ENCODE assay signal across 11 cellular contexts in genomic region chr17:5120436-5121185, GRCh38. TPM values are rescaled to one million over a fixed set of nuclear protein-coding genes. Genes with fewer than 3 reads are reported as not detected.
DNase-seq lines count a peak whose midpoint lies in the region; ATAC-seq, FAIRE-seq and TF ChIP-seq lines count a peak whose summit lies in the region.
"Not testable (repeated sequence)": the region's sequence is repeated elsewhere in the genome, so short reads cannot be mapped to it uniquely, and the experiment has no call there.
"Had no signal": no experiment of that assay in that cellular context is flagged by ENCODE, and none has a peak within 500 bp of the region (broad histone marks: within the 10 kb centered on the region; RNA-seq: fewer than 3 reads in every experiment).

No MANE protein-coding gene starts in this region.

- not testable (repeated sequence) for H2BK12ac ChIP-seq in H9 (ENCODE audit: insufficient read length, low read depth, low read length)

- H2BK15ac ChIP-seq in H9 (ENCODE audit: low read depth, low read length), result not testable (repeated sequence)

- H3K14ac ChIP-seq in H9 (ENCODE audit: insufficient read depth, low read length), result not testable (repeated sequence)

- not testable (repeated sequence) for H2BK5ac ChIP-seq in H9 (ENCODE audit: insufficient read length, low read length)

- not testable (repeated sequence) for H3K4me1 Mint-ChIP-seq in H9; activated T-cell treated with anti-CD3 and anti-CD28 coated beads, Interleukin-2, amount 50 U/mL, for 24 hours (ENCODE audit: low read depth); neural crest cell

- not testable (repeated sequence) for H2BK120ac ChIP-seq in H9 (ENCODE audit: low read depth, low read length, poor library complexity, severe bottlenecking)

- not testable (repeated sequence) for BruUV-seq in HepG2 (replicated peaks; lab: Mats Ljungman, UMichigan)

- not testable (repeated sequence) for H3K23me2 ChIP-seq in H9 (ENCODE audit: insufficient read length, low read depth, low read length, poor library complexity, severe bottlenecking)

- not testable (repeated sequence) for H3K4me2 ChIP-seq in H9 (ENCODE audit: insufficient read depth, insufficient read length, low read length); HepG2 (ENCODE audit: low read depth, low read length)

- not testable (repeated sequence) for H3K36me3 Mint-ChIP-seq in H9 (ENCODE audit: insufficient read depth in 1 of 3, low read depth in 3 of 3); activated T-cell treated with anti-CD3 and anti-CD28 coated beads, Interleukin-2, amount 50 U/mL, for 24 hours (ENCODE audit: low read depth); neural crest cell (ENCODE audit: low read depth)

- not testable (repeated sequence) for H3K9me3 ChIP-seq in H9 (ENCODE audit: control insufficient read depth, low read depth, low read length); HepG2 (ENCODE audit: low read length); testis

- H3K27me3 ChIP-seq in H9 (ENCODE audit: insufficient read depth, low read length); HepG2 (ENCODE audit: control insufficient read depth in 1 of 2, insufficient read depth in 2 of 2, low read length in 2 of 2); testis: not testable (repeated sequence)

- not testable (repeated sequence) for H3K27ac ChIP-seq in H9 (ENCODE audit: insufficient read length, low read depth, low read length); coronary artery; HepG2 (ENCODE audit: extremely low read length, insufficient read depth, low read length); testis

- H4K20me1 ChIP-seq in H9 (ENCODE audit: control insufficient read depth, insufficient read depth, insufficient read length); HepG2 (ENCODE audit: insufficient read depth, low read length): not testable (repeated sequence)

- not testable (repeated sequence) for H3K9ac ChIP-seq in H9 (ENCODE audit: extremely low read depth, insufficient read length, low read length); HepG2 (ENCODE audit: insufficient read depth, low read depth, low read length)

- WGBS in H9 (ENCODE audit: extremely low coverage, insufficient read length, low lambda C conversion rate), result no CpG with 5 or more reads among the region's 6 CpGs
- 56% methylated on average over 3 of the region's 6 CpGs for WGBS in HepG2 (ENCODE audit: low lambda C conversion rate)
- WGBS in testis, 2 donors, result 89 to 95% methylated on average over 4 to 6 of the region's 6 CpGs

- not testable (repeated sequence) for H3K4me3 ChIP-seq in coronary artery; HepG2 (replicated peaks in 1 of 3; ENCODE audit: insufficient read depth in 1 of 3, low read depth in 2 of 3, low read length in 3 of 3); testis

- peak; percentile 20 for DNase-seq in H9
- peak; percentile 20 for DNase-seq in activated T-cell treated with anti-CD3 and anti-CD28 coated beads, Interleukin-2, amount 50 U/mL, for 24 hours
- DNase-seq in coronary artery (ENCODE audit: low spot score), result peak; percentile 41
- DNase-seq in HepG2 (ENCODE audit: low spot score); neural crest cell (ENCODE audit: low read depth, low spot score): not testable (repeated sequence)
- peak; percentile 25 for DNase-seq in sciatic nerve (ENCODE audit: low spot score)
- peak; percentile 4 for DNase-seq in testis

- not testable (repeated sequence) for H3K79me2 ChIP-seq in H9 (ENCODE audit: insufficient read depth, low read length); HepG2 (ENCODE audit: insufficient read depth, low read length)

- not testable (repeated sequence) for H3K79me1 ChIP-seq in H9 (ENCODE audit: insufficient read depth, low read depth, low read length, poor library complexity, severe bottlenecking)

- not testable (repeated sequence) for ATAC-seq in HepG2, sciatic nerve

- POLR2A ChIA-PET in HepG2 (lab: Yijun Ruan, JAX), result not testable (repeated sequence)

- not testable (repeated sequence) for TF ChIP-seq POLR2A in HepG2 (IDR thresholded peaks at IDR 0.05; ENCODE audit: insufficient read depth in 1 of 2, low read depth in 2 of 2, low read length in 2 of 2); testis (IDR thresholded peaks at IDR 0.05)

- TF ChIP-seq CTCF in H9 (conservative IDR thresholded peaks at IDR 0.05); coronary artery (IDR thresholded peaks at IDR 0.05); HepG2 (CRISPR knock-in tag; IDR thresholded peaks at IDR 0.05); neural crest cell (conservative IDR thresholded peaks at IDR 0.05); testis (IDR thresholded peaks at IDR 0.05): not testable (repeated sequence)

- peak overlapping the region in 1 of 3 experiments; percentile 62; a peak in 2 of 7 replicates for H3K27ac Mint-ChIP-seq in H9
- H3K27ac Mint-ChIP-seq in activated T-cell treated with anti-CD3 and anti-CD28 coated beads, Interleukin-2, amount 50 U/mL, for 24 hours; neural crest cell (ENCODE audit: unreplicated experiment): not testable (repeated sequence)

- TF ChIP-seq RAD21 in HepG2 (CRISPR knock-in tag; IDR thresholded peaks at IDR 0.05), result not testable (repeated sequence)

- not testable (repeated sequence) for H2BK20ac ChIP-seq in H9 (ENCODE audit: low read depth, low read length, poor library complexity, severe bottlenecking)

- H3K4me3 Mint-ChIP-seq in H9; activated T-cell treated with anti-CD3 and anti-CD28 coated beads, Interleukin-2, amount 50 U/mL, for 24 hours: not testable (repeated sequence)
- peak overlapping the region; percentile 49 for H3K4me3 Mint-ChIP-seq in neural crest cell

- intact Hi-C loops in HepG2 (cut with micrococcal nuclease; ENCODE audit: unreplicated experiment); sciatic nerve (cut with DNase I); testis (cut with DNase I; ENCODE audit: low total_unique reads): not testable (repeated sequence)

- not testable (repeated sequence) for H3K36me3 ChIP-seq in HepG2 (replicated peaks in 1 of 2; ENCODE audit: control insufficient read depth in 1 of 2, insufficient read depth in 2 of 2, low read length in 2 of 2); testis (ENCODE audit: low read depth, missing control alignments)

- H3K9me3 Mint-ChIP-seq in H9; activated T-cell treated with anti-CD3 and anti-CD28 coated beads, Interleukin-2, amount 50 U/mL, for 24 hours; neural crest cell: not testable (repeated sequence)

- H4K8ac ChIP-seq in H9 (replicated peaks; ENCODE audit: insufficient read length, low read depth, low read length), result not testable (repeated sequence)

- H3K4me1 ChIP-seq in H9 (ENCODE audit: insufficient read depth, low read length); testis: not testable (repeated sequence)
- H3K4me1 ChIP-seq in HepG2 (ENCODE audit: insufficient read depth, low read length), result peaks cover 28% of the 10 kb centered on the region

- not testable (repeated sequence) for H4K91ac ChIP-seq in H9 (ENCODE audit: insufficient read length, low read depth, low read length)

- not testable (repeated sequence) for H3T11ph ChIP-seq in H9 (ENCODE audit: low read length)

- not testable (repeated sequence) for H3K18ac ChIP-seq in H9 (ENCODE audit: insufficient read length, low read depth, low read length)

- not testable (repeated sequence) for TF ChIP-seq EP300 in HepG2 (IDR thresholded peaks at IDR 0.05; ENCODE audit: low read depth in 2 of 2, low read length in 2 of 2); HepG2 (CRISPR knock-in tag; IDR thresholded peaks at IDR 0.05; ENCODE audit: borderline replicate concordance)

- CTCF ChIA-PET in HepG2 (lab: Yijun Ruan, JAX; ENCODE audit: low intra/inter-chr PET ratio, low total read pairs), result not testable (repeated sequence)

- not testable (repeated sequence) for H3K56ac ChIP-seq in H9 (ENCODE audit: insufficient read length, low read depth, low read length)

- not testable (repeated sequence) for H3K4ac ChIP-seq in H9 (ENCODE audit: low read depth, low read length)

- FAIRE-seq in HepG2 (lab: Jason Lieb, UNC), result not testable (repeated sequence)

- in situ Hi-C loops in HepG2 (cut with HindIII; ENCODE audit: extremely low pct_ligation_motif_present, low pct_unique_long_range_greater_than_20kb), result not testable (repeated sequence)

- H2AFZ ChIP-seq in H9 (ENCODE audit: low read length); HepG2 (ENCODE audit: low read length): not testable (repeated sequence)

- H3K27me3 Mint-ChIP-seq in H9 (ENCODE audit: low read depth), result peaks cover 55% of the 10 kb centered on the region
- peaks cover 80% of the 10 kb centered on the region for H3K27me3 Mint-ChIP-seq in activated T-cell treated with anti-CD3 and anti-CD28 coated beads, Interleukin-2, amount 50 U/mL, for 24 hours
- not testable (repeated sequence) for H3K27me3 Mint-ChIP-seq in neural crest cell (ENCODE audit: low read depth)

- not testable (repeated sequence) for H3K23ac ChIP-seq in H9 (ENCODE audit: insufficient read length, low read depth, low read length)

- H2AK5ac ChIP-seq in H9 (ENCODE audit: insufficient read length, low read length), result not testable (repeated sequence)

- H4K5ac ChIP-seq in H9 (ENCODE audit: insufficient read length, low read depth, low read length), result not testable (repeated sequence)

RNA-seq across cellular contexts. Expression of gene USP6, which starts 4.8 kb away (rescaled TPM):
- total RNA-seq in H9 (2021), result 0.17 and 0.18 TPM in 2 replicates
- total RNA-seq in HepG2 (2016; rRNA removed; fragmentation: Illumina TruSeq; extraction: Trizol), result 0.04 TPM in 2 replicates
- total RNA-seq in HepG2 (2016; cell fraction: cytosol; rRNA removed; fragmentation: Illumina TruSeq; extraction: Trizol; ENCODE audit: low read depth), result not detected in 2 replicates
- 0.04 TPM in 2 replicates for total RNA-seq in HepG2 (2016; cell fraction: insoluble cytoplasmic fraction; rRNA removed; fragmentation: Illumina TruSeq; extraction: Trizol)
- 0.03 TPM in 1 of 2 replicates, not detected in the other for total RNA-seq in HepG2 (2016; cell fraction: membrane; rRNA removed; fragmentation: Illumina TruSeq; extraction: Trizol)
- total RNA-seq in HepG2 (2016; cell fraction: nucleus; rRNA removed; fragmentation: Illumina TruSeq; extraction: Trizol), result not detected in 2 replicates
- not detected in 2 replicates for polyA plus RNA-seq in HepG2 (2011; rRNA removed)
- polyA plus RNA-seq in HepG2 (2011; cell fraction: cytosol; rRNA removed), result not detected in 2 replicates
- 0.03 TPM in 1 of 2 replicates, not detected in the other for polyA plus RNA-seq in HepG2 (2011; cell fraction: nucleus; rRNA removed)
- 0.07 and 0.09 TPM in 2 replicates for polyA plus RNA-seq in HepG2 (2012)
- 0.01 TPM in 1 of 2 replicates, not detected in the other for polyA plus RNA-seq in HepG2 (2016; cell fraction: cytosol; fragmentation: Illumina TruSeq; extraction: Trizol; ENCODE audit: low read depth)
- 0.07 and 0.09 TPM in 2 replicates for polyA plus RNA-seq in HepG2 (2016; cell fraction: insoluble cytoplasmic fraction; fragmentation: Illumina TruSeq; extraction: Trizol; ENCODE audit: low read depth)
- 0.02 and 0.05 TPM in 2 replicates for polyA plus RNA-seq in HepG2 (2016; cell fraction: membrane; fragmentation: Illumina TruSeq; extraction: Trizol; ENCODE audit: low read depth)
- polyA plus RNA-seq in HepG2 (2016; cell fraction: nucleus; fragmentation: Illumina TruSeq; extraction: Trizol; ENCODE audit: insufficient read depth, low read depth), result 0.13 and 0.14 TPM in 2 replicates
- polyA minus RNA-seq in HepG2 (2011; rRNA and poly(A)+ RNA removed; ENCODE audit: low replicate concordance), result 0.02 TPM in 1 of 2 replicates, not detected in the other
- not detected in 2 replicates for polyA minus RNA-seq in HepG2 (2011; cell fraction: cytosol; rRNA and poly(A)+ RNA removed)
- not detected in 2 replicates for polyA minus RNA-seq in HepG2 (2011; cell fraction: nucleus; rRNA and poly(A)+ RNA removed)
- 0.26 and 0.30 TPM in 2 replicates for total RNA-seq in neural crest cell
- total RNA-seq in sciatic nerve, result 0.31 TPM
- total RNA-seq in testis, result 10 to 100 TPM; 25.1 to 50.4 TPM
- 19.3 TPM for polyA plus RNA-seq in testis (ENCODE audit: insufficient read depth, low read depth, low replicate concordance)
- total RNA-seq: Daoy, G401, HT-29 had no signal
- polyA plus RNA-seq: AG04450 had no signal

RNA-seq across cellular contexts. Expression of gene ZNF232, which starts 8.9 kb away (rescaled TPM):
- 44.7 and 46.4 TPM in 2 replicates for total RNA-seq in H9 (2021)
- 28.7 and 35.4 TPM in 2 replicates for total RNA-seq in HepG2 (2016; rRNA removed; fragmentation: Illumina TruSeq; extraction: Trizol)
- total RNA-seq in HepG2 (2016; cell fraction: cytosol; rRNA removed; fragmentation: Illumina TruSeq; extraction: Trizol; ENCODE audit: low read depth), result 13.3 and 13.6 TPM in 2 replicates
- total RNA-seq in HepG2 (2016; cell fraction: insoluble cytoplasmic fraction; rRNA removed; fragmentation: Illumina TruSeq; extraction: Trizol), result 29.8 and 36.0 TPM in 2 replicates
- 26.1 and 26.5 TPM in 2 replicates for total RNA-seq in HepG2 (2016; cell fraction: membrane; rRNA removed; fragmentation: Illumina TruSeq; extraction: Trizol)
- 22.6 and 26.3 TPM in 2 replicates for total RNA-seq in HepG2 (2016; cell fraction: nucleus; rRNA removed; fragmentation: Illumina TruSeq; extraction: Trizol)
- 7.8 and 9.2 TPM in 2 replicates for polyA plus RNA-seq in HepG2 (2011; rRNA removed)
- polyA plus RNA-seq in HepG2 (2011; cell fraction: cytosol; rRNA removed), result 7.4 TPM in 2 replicates
- polyA plus RNA-seq in HepG2 (2011; cell fraction: nucleus; rRNA removed), result 9.1 and 10.7 TPM in 2 replicates
- 10.0 and 10.9 TPM in 2 replicates for polyA plus RNA-seq in HepG2 (2012)
- 8.9 and 10.2 TPM in 2 replicates for polyA plus RNA-seq in HepG2 (2016; cell fraction: cytosol; fragmentation: Illumina TruSeq; extraction: Trizol; ENCODE audit: low read depth)
- polyA plus RNA-seq in HepG2 (2016; cell fraction: insoluble cytoplasmic fraction; fragmentation: Illumina TruSeq; extraction: Trizol; ENCODE audit: low read depth), result 28.1 and 28.6 TPM in 2 replicates
- polyA plus RNA-seq in HepG2 (2016; cell fraction: membrane; fragmentation: Illumina TruSeq; extraction: Trizol; ENCODE audit: low read depth), result 15.0 and 17.3 TPM in 2 replicates
- polyA plus RNA-seq in HepG2 (2016; cell fraction: nucleus; fragmentation: Illumina TruSeq; extraction: Trizol; ENCODE audit: insufficient read depth, low read depth), result 30.1 and 30.5 TPM in 2 replicates
- polyA minus RNA-seq in HepG2 (2011; rRNA and poly(A)+ RNA removed; ENCODE audit: low replicate concordance), result 3.9 and 8.3 TPM in 2 replicates
- polyA minus RNA-seq in HepG2 (2011; cell fraction: cytosol; rRNA and poly(A)+ RNA removed), result 2.6 and 6.2 TPM in 2 replicates
- 7.5 and 10.1 TPM in 2 replicates for polyA minus RNA-seq in HepG2 (2011; cell fraction: nucleus; rRNA and poly(A)+ RNA removed)
- 41.9 and 43.9 TPM in 2 replicates for total RNA-seq in neural crest cell
- total RNA-seq in sciatic nerve, result 10.0 TPM
- 10 to 100 TPM in 1 of 2 donors, 1 to 10 TPM in 1; 8.6 to 21.7 TPM for total RNA-seq in testis
- 14.4 TPM for polyA plus RNA-seq in testis (ENCODE audit: insufficient read depth, low read depth, low replicate concordance)

RNA-seq across cellular contexts. Expression of gene ZFP3, which starts 42.3 kb away (rescaled TPM):
- total RNA-seq in H9 (2021) (0.11 and 0.18 TPM in 2 replicates), HepG2 (2016; rRNA removed; fragmentation: Illumina TruSeq; extraction: Trizol) (not detected in 2 replicates), neural crest cell (0.11 and 0.12 TPM in 2 replicates), sciatic nerve (6.6 TPM), testis (1 to 10 TPM; 6.4 to 7.2 TPM)
- total RNA-seq in HepG2 (2016; cell fraction: cytosol; rRNA removed; fragmentation: Illumina TruSeq; extraction: Trizol; ENCODE audit: low read depth), result not detected in 2 replicates
- not detected in 2 replicates for total RNA-seq in HepG2 (2016; cell fraction: insoluble cytoplasmic fraction; rRNA removed; fragmentation: Illumina TruSeq; extraction: Trizol)
- not detected in 2 replicates for total RNA-seq in HepG2 (2016; cell fraction: membrane; rRNA removed; fragmentation: Illumina TruSeq; extraction: Trizol)
- total RNA-seq in HepG2 (2016; cell fraction: nucleus; rRNA removed; fragmentation: Illumina TruSeq; extraction: Trizol), result not detected in 2 replicates
- polyA plus RNA-seq in HepG2 (2011; rRNA removed) (not detected in 2 replicates), testis (ENCODE audit: insufficient read depth, low read depth, low replicate concordance) (4.6 TPM)
- polyA plus RNA-seq in HepG2 (2011; cell fraction: cytosol; rRNA removed), result not detected in 2 replicates
- not detected in 2 replicates for polyA plus RNA-seq in HepG2 (2011; cell fraction: nucleus; rRNA removed)
- polyA plus RNA-seq in HepG2 (2012), result not detected in 2 replicates
- not detected in 2 replicates for polyA plus RNA-seq in HepG2 (2016; cell fraction: cytosol; fragmentation: Illumina TruSeq; extraction: Trizol; ENCODE audit: low read depth)
- polyA plus RNA-seq in HepG2 (2016; cell fraction: insoluble cytoplasmic fraction; fragmentation: Illumina TruSeq; extraction: Trizol; ENCODE audit: low read depth), result not detected in 2 replicates
- polyA plus RNA-seq in HepG2 (2016; cell fraction: membrane; fragmentation: Illumina TruSeq; extraction: Trizol; ENCODE audit: low read depth), result not detected in 2 replicates
- not detected in 2 replicates for polyA plus RNA-seq in HepG2 (2016; cell fraction: nucleus; fragmentation: Illumina TruSeq; extraction: Trizol; ENCODE audit: insufficient read depth, low read depth)
- not detected in 2 replicates for polyA minus RNA-seq in HepG2 (2011; rRNA and poly(A)+ RNA removed; ENCODE audit: low replicate concordance)
- polyA minus RNA-seq in HepG2 (2011; cell fraction: cytosol; rRNA and poly(A)+ RNA removed), result not detected in 2 replicates
- polyA minus RNA-seq in HepG2 (2011; cell fraction: nucleus; rRNA and poly(A)+ RNA removed), result not detected in 2 replicates
- total RNA-seq: Daoy, G401 had no signal

Comparison
In these comparisons a context has a peak if more than half of its experiments do, and no peak if none do; other contexts are left out.
1. RNA of gene USP6, which starts 4.8 kb away (total RNA-seq): 25.1 to 50.4 TPM in testis; 0.31 TPM in sciatic nerve (single experiment), 0.26 to 0.30 TPM in neural crest cell, 0.17 to 0.18 TPM in H9 and 0.03 to 0.04 TPM in HepG2; every median in the first group is over 10 times any median in the second.